In the genomic region with DNA sequence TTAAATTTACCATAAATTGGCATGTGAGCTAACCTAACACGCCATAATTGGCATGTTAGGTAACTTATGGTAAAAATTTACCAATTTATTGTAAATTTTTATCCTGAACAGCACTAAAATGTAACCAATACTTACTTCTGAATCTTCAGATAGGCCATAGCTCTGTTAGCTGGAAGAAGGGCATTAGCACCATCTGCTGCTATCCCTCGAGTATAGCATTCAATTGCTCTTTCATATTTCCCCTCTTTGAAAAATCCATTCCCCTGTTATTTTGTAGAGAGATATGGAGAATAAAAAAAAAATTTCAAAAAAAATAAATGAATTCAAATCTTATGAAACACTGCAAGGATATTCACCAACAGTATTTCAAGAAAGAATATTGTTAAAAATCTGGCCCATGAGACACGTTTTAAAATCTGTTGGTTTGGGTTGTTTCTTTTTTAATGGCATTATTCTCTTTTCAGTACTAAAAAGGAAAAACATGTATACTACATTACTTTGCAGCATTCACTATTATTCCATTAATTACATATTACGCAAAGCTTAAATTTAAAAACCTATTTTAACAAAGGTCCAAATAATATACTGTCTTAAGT, we compare ENCODE assay signal across 7 cellular contexts. TPM values are rescaled to one million over a fixed set of nuclear protein-coding genes. Genes with fewer than 3 reads are reported as not detected.
DNase-seq lines count a peak whose midpoint lies in the region; ATAC-seq and TF ChIP-seq lines count a peak whose summit lies in the region.

No MANE protein-coding gene starts in this region.

- no peaks in the 10 kb centered on the region for H3K4me1 Mint-ChIP-seq in activated T-helper 2 cell treated with anti-CD3 and anti-CD28 coated beads, Interferon-gamma antibody, Interleukin-2, Interleukin-4, amounts not matched to agents 10 μg/mL and 5 μg/mL and 100 μg/mL, durations not matched to agents 14 hours and 24 hours and 36 hours (ENCODE audit: low read depth)

- TF ChIP-seq CTCF in DND-41 (IDR thresholded peaks at IDR 0.05; ENCODE audit: borderline replicate concordance, extremely low read depth, low read length, poor library complexity, severe bottlenecking) = peak; percentile 66
- peak; percentile 79 for TF ChIP-seq CTCF in OCI-LY7 (conservative IDR thresholded peaks at IDR 0.05; ENCODE audit: low read length)
- TF ChIP-seq CTCF in choroid plexus epithelial cell (conservative IDR thresholded peaks at IDR 0.05; ENCODE audit: low read depth, low read length) = peak; percentile 85

- H3K9me3 ChIP-seq in DND-41 (ENCODE audit: insufficient read depth, low read length, severe bottlenecking) (no peaks in the 10 kb centered on the region), HAP-1 (no peaks in the 10 kb centered on the region), OCI-LY7 (ENCODE audit: low read length) (no peaks in the 10 kb centered on the region)

- in situ Hi-C loops in HAP-1 (cut with MboI; ENCODE audit: low sequenced_read_pairs) = no loop called here

- H3K36me3 Mint-ChIP-seq in activated T-helper 2 cell treated with anti-CD3 and anti-CD28 coated beads, Interferon-gamma antibody, Interleukin-2, Interleukin-4, amounts not matched to agents 10 μg/mL and 5 μg/mL and 100 μg/mL, durations not matched to agents 14 hours and 24 hours and 36 hours (ENCODE audit: low read depth) = peaks cover 39% of the 10 kb centered on the region

- H4K8ac ChIP-seq in mesendoderm (ENCODE audit: low read depth, low read length) = no peak overlapping the region

- no peak overlapping the region for H3K56ac ChIP-seq in mesendoderm (ENCODE audit: low read length)

- no peak overlapping the region for H3K4me3 Mint-ChIP-seq in activated T-helper 2 cell treated with anti-CD3 and anti-CD28 coated beads, Interferon-gamma antibody, Interleukin-2, Interleukin-4, amounts not matched to agents 10 μg/mL and 5 μg/mL and 100 μg/mL, durations not matched to agents 14 hours and 24 hours and 36 hours (ENCODE audit: low read depth)

- no peak overlapping the region for H2BK5ac ChIP-seq in mesendoderm (ENCODE audit: low read length)

- H3K79me2 ChIP-seq in DND-41 (ENCODE audit: insufficient read depth, low read length) = no peaks in the 10 kb centered on the region
- H3K79me2 ChIP-seq in OCI-LY7 (ENCODE audit: insufficient read depth, low read depth, low read length) = no peaks in the 10 kb centered on the region
- no peaks in the 10 kb centered on the region for H3K79me2 ChIP-seq in mesendoderm (ENCODE audit: control insufficient read depth, insufficient read depth, low read length)

- H3K36me3 ChIP-seq in DND-41 (ENCODE audit: insufficient read depth, low read length) = peaks cover 58% of the 10 kb centered on the region; the same call in 1 of the 2 replicates
- H3K36me3 ChIP-seq in HAP-1 (replicated peaks) = peaks cover 18% of the 10 kb centered on the region
- peaks cover 80% of the 10 kb centered on the region for H3K36me3 ChIP-seq in OCI-LY7 (ENCODE audit: insufficient read depth, low read length)
- no peaks in the 10 kb centered on the region for H3K36me3 ChIP-seq in mesendoderm (ENCODE audit: control insufficient read depth, insufficient read depth, low read length)

- H3K4me1 ChIP-seq in DND-41 (ENCODE audit: insufficient read depth, low read length) (no peaks in the 10 kb centered on the region), HAP-1 (peaks cover 3% of the 10 kb centered on the region; the same call in 1 of the 2 replicates), OCI-LY7 (ENCODE audit: insufficient read depth, low read length, poor library complexity, severe bottlenecking) (no peaks in the 10 kb centered on the region), mesendoderm (ENCODE audit: control insufficient read depth, low read depth, low read length) (no peaks in the 10 kb centered on the region)

- WGBS in mesendoderm (ENCODE audit: extremely low coverage, insufficient coverage, low lambda C conversion rate) = 100% methylated on average over 1 of the region's 4 CpGs

- CTCF ChIA-PET in OCI-LY7 (lab: Charles Lee; ENCODE audit: unreplicated experiment) = no interaction called here

- no peaks in the 10 kb centered on the region; the same call in 1 of the 2 replicates for H4K20me1 ChIP-seq in DND-41 (ENCODE audit: insufficient read depth, low read length)
- H4K20me1 ChIP-seq in OCI-LY7 (ENCODE audit: insufficient read depth, low read length) = no peaks in the 10 kb centered on the region

- BruUV-seq in OCI-LY7 (replicated peaks; lab: Mats Ljungman, UMichigan) = TSS peak; percentile 15

- H2BK15ac ChIP-seq in mesendoderm (replicated peaks; ENCODE audit: low read depth) = no peak overlapping the region

- no peaks in the 10 kb centered on the region for H3K79me1 ChIP-seq in mesendoderm (ENCODE audit: low read length)

- no peak overlapping the region for H2BK120ac ChIP-seq in mesendoderm (ENCODE audit: low read depth, low read length)

- peak; percentile 30 for DNase-seq in DND-41
- DNase-seq in HAP-1 (ENCODE audit: low spot score in 2 of 2) = peak; percentile 19 to 37
- peak; percentile 44 for DNase-seq in OCI-LY7 (ENCODE audit: low spot score)
- peak; percentile 81 for DNase-seq in choroid plexus epithelial cell (ENCODE audit: low read depth)
- peak; percentile 42 for DNase-seq in mesendoderm
- no peak for DNase-seq in activated T-helper 2 cell treated with anti-CD3 and anti-CD28 coated beads, Interferon-gamma antibody, Interleukin-2, Interleukin-4, amounts not matched to agents 10 μg/mL and 5 μg/mL and 100 μg/mL, durations not matched to agents 14 hours and 24 hours and 36 hours (ENCODE audit: low spot score)

- no peak overlapping the region for H2AK5ac ChIP-seq in mesendoderm (ENCODE audit: low read length)

- H3K27ac ChIP-seq in DND-41 (ENCODE audit: low read length) (no peak overlapping the region), OCI-LY7 (ENCODE audit: low read depth, low read length, poor library complexity, severe bottlenecking) (no peak overlapping the region), mesendoderm (ENCODE audit: low read depth, low read length) (no peak overlapping the region)

- H4K5ac ChIP-seq in mesendoderm (ENCODE audit: low read length) = no peak overlapping the region

- intact Hi-C loops in OCI-LY7 (cut with micrococcal nuclease; ENCODE audit: unreplicated experiment) = loop anchor here (5.0 kb wide), 1 partner anchor 654 kb away; no protein-coding TSS in a partner anchor
- intact Hi-C loops in activated T-helper 2 cell treated with anti-CD3 and anti-CD28 coated beads, Interferon-gamma antibody, Interleukin-2, Interleukin-4, amounts not matched to agents 10 μg/mL and 5 μg/mL and 100 μg/mL, durations not matched to agents 14 hours and 24 hours and 36 hours (cut with micrococcal nuclease) = loop anchor here (1.0 to 2.0 kb wide), 2 partner anchors 36 to 654 kb away; no protein-coding TSS in a partner anchor

- H3K27ac Mint-ChIP-seq in activated T-helper 2 cell treated with anti-CD3 and anti-CD28 coated beads, Interferon-gamma antibody, Interleukin-2, Interleukin-4, amounts not matched to agents 10 μg/mL and 5 μg/mL and 100 μg/mL, durations not matched to agents 14 hours and 24 hours and 36 hours = no peak overlapping the region

- no peak overlapping the region for H3K4me2 ChIP-seq in DND-41 (ENCODE audit: insufficient read depth, low read length)
- H3K4me2 ChIP-seq in OCI-LY7 (ENCODE audit: low read length) = no peak overlapping the region
- no peak overlapping the region for H3K4me2 ChIP-seq in mesendoderm (ENCODE audit: low read length)

- POLR2A ChIA-PET in OCI-LY7 (lab: Charles Lee) = interaction anchor here (0.6 to 2.0 kb wide), 7 partner anchors 11 to 35 kb away, joined by 3 to 5 read pairs (median 3); no protein-coding TSS in a partner anchor

- no peaks in the 10 kb centered on the region for H3K27me3 Mint-ChIP-seq in activated T-helper 2 cell treated with anti-CD3 and anti-CD28 coated beads, Interferon-gamma antibody, Interleukin-2, Interleukin-4, amounts not matched to agents 10 μg/mL and 5 μg/mL and 100 μg/mL, durations not matched to agents 14 hours and 24 hours and 36 hours (ENCODE audit: low read depth)

- H3K4ac ChIP-seq in mesendoderm (ENCODE audit: low read depth, low read length) = no peak overlapping the region

- H2AFZ ChIP-seq in DND-41 (ENCODE audit: low read depth, low read length) = no peak overlapping the region
- H2AFZ ChIP-seq in OCI-LY7 (ENCODE audit: low read length) = no peak overlapping the region

- no peaks in the 10 kb centered on the region for H3K9me3 Mint-ChIP-seq in activated T-helper 2 cell treated with anti-CD3 and anti-CD28 coated beads, Interferon-gamma antibody, Interleukin-2, Interleukin-4, amounts not matched to agents 10 μg/mL and 5 μg/mL and 100 μg/mL, durations not matched to agents 14 hours and 24 hours and 36 hours

- no peak overlapping the region for H3K23ac ChIP-seq in mesendoderm (ENCODE audit: low read length)

- H3K18ac ChIP-seq in mesendoderm (ENCODE audit: low read length) = no peak overlapping the region

- ATAC-seq in DND-41 (ENCODE audit: insufficient read depth, low read depth) = peak; percentile 73; the same call in 2 of the 3 replicates
- no peak for ATAC-seq in HG03175 (IDR thresholded peaks at IDR 0.05; ENCODE audit: unreplicated experiment)

- no peaks in the 10 kb centered on the region for H3K9me2 ChIP-seq in OCI-LY7 (ENCODE audit: insufficient read depth, low read length)

- H3K27me3 ChIP-seq in DND-41 (ENCODE audit: insufficient read depth, low read length, poor library complexity) (no peaks in the 10 kb centered on the region), HAP-1 (ENCODE audit: low read depth) (no peaks in the 10 kb centered on the region), mesendoderm (ENCODE audit: insufficient read depth, low read length, poor library complexity) (no peaks in the 10 kb centered on the region)

- H3K4me3 ChIP-seq in DND-41 (ENCODE audit: low read depth in 1 of 2, low read length in 2 of 2) (no peak overlapping the region), HAP-1 (no peak overlapping the region), OCI-LY7 (ENCODE audit: low read depth, low read length, poor library complexity, severe bottlenecking) (no peak overlapping the region), choroid plexus epithelial cell (ENCODE audit: low read depth, low read length) (no peak overlapping the region), mesendoderm (ENCODE audit: low read length) (no peak overlapping the region)

- H3K9ac ChIP-seq in DND-41 (ENCODE audit: low read depth, low read length) (no peak overlapping the region), mesendoderm (ENCODE audit: low read length) (no peak overlapping the region)

RNA-seq across cellular contexts. Expression of a gene that starts 19.1 kb away (rescaled TPM):
- 21.6 and 25.1 TPM in 2 replicates for total RNA-seq in OCI-LY7 (2014; rRNA removed; shearing (Covaris generic))
- 52.9 and 53.9 TPM in 2 replicates for total RNA-seq in OCI-LY7 (2022)
- 56.4 TPM for polyA plus RNA-seq in mesendoderm (2013, experiment 1 of 2)
- 57.0 TPM for polyA plus RNA-seq in mesendoderm (2013, experiment 2 of 2)
- 57.4 and 58.7 TPM in 2 replicates for total RNA-seq in activated T-helper 2 cell treated with anti-CD3 and anti-CD28 coated beads, Interferon-gamma antibody, Interleukin-2, Interleukin-4, amounts not matched to agents 10 μg/mL and 5 μg/mL and 100 μg/mL, durations not matched to agents 14 hours and 24 hours and 36 hours

RNA-seq across cellular contexts. Expression of a gene that starts 38.5 kb away (rescaled TPM):
- 0.19 TPM in 1 of 2 replicates, not detected in the other for total RNA-seq in OCI-LY7 (2014; rRNA removed; shearing (Covaris generic))
- 0.55 TPM in 1 of 2 replicates, not detected in the other for total RNA-seq in OCI-LY7 (2022)
- polyA plus RNA-seq in mesendoderm (2013, experiment 1 of 2) = 0.04 TPM
- polyA plus RNA-seq in mesendoderm (2013, experiment 2 of 2) = 0.03 TPM
- not detected in 2 replicates for total RNA-seq in activated T-helper 2 cell treated with anti-CD3 and anti-CD28 coated beads, Interferon-gamma antibody, Interleukin-2, Interleukin-4, amounts not matched to agents 10 μg/mL and 5 μg/mL and 100 μg/mL, durations not matched to agents 14 hours and 24 hours and 36 hours
